In the genomic region with DNA sequence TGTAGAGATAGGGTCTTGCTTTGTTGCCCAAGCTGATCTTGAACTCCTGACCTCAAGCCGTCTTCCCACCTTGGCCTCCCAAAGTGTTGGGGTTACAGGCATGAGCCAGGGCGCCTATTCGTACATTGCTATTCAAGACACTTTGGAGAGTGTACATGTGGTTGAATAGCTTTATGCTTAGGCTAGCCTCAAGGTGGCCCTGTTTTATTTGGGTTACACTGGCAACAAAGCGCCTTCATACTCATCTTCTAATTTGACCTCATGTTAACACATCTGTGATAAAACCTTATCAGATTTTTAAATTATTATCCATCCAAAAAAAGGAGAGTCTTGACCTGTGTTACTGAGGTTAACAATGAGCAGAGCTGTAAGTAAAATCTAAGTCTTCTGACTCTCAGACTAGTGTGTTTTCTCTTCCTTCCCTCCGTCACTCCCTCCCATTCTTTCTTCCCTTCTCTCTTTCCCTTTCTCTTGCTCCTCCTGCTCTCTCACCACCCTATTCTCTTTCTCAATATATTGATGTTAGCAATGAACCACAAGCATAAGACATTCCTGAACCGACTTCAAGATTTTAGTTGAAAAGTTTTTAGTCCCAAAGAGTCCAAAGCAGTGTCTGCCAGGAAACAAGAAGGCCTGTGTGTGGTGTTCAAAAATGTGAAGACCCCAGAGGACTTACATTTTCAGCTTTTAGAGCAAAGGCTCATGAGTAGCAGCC, we compare ENCODE assay signal across 20 cellular contexts.
A peak's percentile ranks its signal among the peaks of the same experiment; 100 is the strongest.
DNase-seq lines count a peak whose midpoint lies in the region; ATAC-seq and TF ChIP-seq lines count a peak whose summit lies in the region.
"Had no signal": no experiment of that assay in that cellular context is flagged by ENCODE, and none has a peak within 500 bp of the region (broad histone marks: within the 10 kb centered on the region; RNA-seq: fewer than 3 reads in every experiment).

No MANE protein-coding gene starts in this region.

- H3K4me1 Mint-ChIP-seq in Caco-2 (ENCODE audit: low read depth, unreplicated experiment): no peaks in the 10 kb centered on the region

- intact Hi-C loops in HCT116 (cut with micrococcal nuclease): no loop called here
- intact Hi-C loops in dorsolateral prefrontal cortex (cut with DNase I): no loop called here
- intact Hi-C loops in right cardiac atrium (cut with DNase I): no loop called here
- intact Hi-C loops in Caco-2 (cut with micrococcal nuclease; ENCODE audit: unreplicated experiment): no loop called here

- peaks cover 19% of the 10 kb centered on the region for H3K9me3 Mint-ChIP-seq in Caco-2 (ENCODE audit: unreplicated experiment)

- no peak for TF ChIP-seq POLR2A in HCT116 (IDR thresholded peaks at IDR 0.05; ENCODE audit: borderline replicate concordance, extremely low read depth, insufficient read depth, insufficient read length)

- no peaks in the 10 kb centered on the region for H4K20me1 ChIP-seq in HCT116 (ENCODE audit: insufficient read depth)

- TF ChIP-seq CTCF in HCT116 (IDR thresholded peaks at IDR 0.05 in 2 of 3, conservative IDR thresholded peaks at IDR 0.05 in 1 of 3; ENCODE audit: borderline replicate concordance in 1 of 3, insufficient read depth in 1 of 3, low read depth in 2 of 3, low read length in 2 of 3) (no peak), dorsolateral prefrontal cortex (IDR thresholded peaks at IDR 0.05 in 54 of 56, conservative IDR thresholded peaks at IDR 0.05 in 2 of 56; ENCODE audit: low read depth in 1 of 56, partially characterized antibody in 56 of 56) (no peak), Caco-2 (IDR thresholded peaks at IDR 0.05; ENCODE audit: insufficient read depth in 1 of 2, low read depth in 1 of 2, low read length in 1 of 2, severe bottlenecking in 1 of 2, unreplicated experiment in 1 of 2) (no peak)

- no peak overlapping the region for H2AFZ ChIP-seq in HCT116 (ENCODE audit: low read depth, low read length, poor library complexity, severe bottlenecking)

- H3K27ac Mint-ChIP-seq in Caco-2 (ENCODE audit: unreplicated experiment): no peak overlapping the region
- H3K27ac Mint-ChIP-seq: T-helper 1 cell treated with Interleukin-12 subunit alpha and Interleukin-12 subunit beta and Interleukin-4 antibody, amounts not matched to agents 30 μg/mL and 1 μg/mL, for 36 hours had no signal

- H3K4me1 ChIP-seq in HCT116 (ENCODE audit: control insufficient read depth in 1 of 2, insufficient read depth in 2 of 2, low read length in 2 of 2) (no peaks in the 10 kb centered on the region), right cardiac atrium (ENCODE audit: control insufficient read depth, insufficient read depth, low read length) (no peaks in the 10 kb centered on the region), Caco-2 (no peaks in the 10 kb centered on the region)
- H3K4me1 ChIP-seq: psoas muscle had no signal

- 72% methylated on average over 6 of the region's 6 CpGs for WGBS in right cardiac atrium

- TF ChIP-seq RAD21 in HCT116 (IDR thresholded peaks at IDR 0.05; ENCODE audit: low read depth): 0 out of 2 replicates have a peak, but pooled peaks have one; percentile 7

- H3K4me3 ChIP-seq in HCT116 (replicated peaks in 1 of 2; ENCODE audit: low read depth in 1 of 2, low read length in 2 of 2): no peak overlapping the region
- peak overlapping the region in 39 of 59 donors; percentile 1 to 55 (median 36) for H3K4me3 ChIP-seq in dorsolateral prefrontal cortex
- H3K4me3 ChIP-seq in right cardiac atrium (ENCODE audit: low read length): no peak overlapping the region
- no peak overlapping the region for H3K4me3 ChIP-seq in Caco-2 (ENCODE audit: low read depth, low read length)
- H3K4me3 ChIP-seq: psoas muscle had no signal

- no peak overlapping the region for H3K4me3 Mint-ChIP-seq in Caco-2 (ENCODE audit: unreplicated experiment)
- H3K4me3 Mint-ChIP-seq: nephron; T-helper 1 cell treated with Interleukin-12 subunit alpha and Interleukin-12 subunit beta and Interleukin-4 antibody, amounts not matched to agents 30 μg/mL and 1 μg/mL, for 36 hours had no signal

- H3K9ac ChIP-seq in HCT116 (ENCODE audit: low read length): no peak overlapping the region

- RAD21 ChIA-PET in HCT116 (lab: Charles Lee; ENCODE audit: low non-redundant PET in 1 of 2, low total read pairs in 2 of 2, uncharacterized antibody in 2 of 2, unreplicated experiment in 2 of 2): no interaction called here

- H3K36me3 ChIP-seq in HCT116 (ENCODE audit: control insufficient read depth in 1 of 2, insufficient read depth in 2 of 2, low read length in 2 of 2): no peaks in the 10 kb centered on the region
- no peaks in the 10 kb centered on the region for H3K36me3 ChIP-seq in Caco-2 (ENCODE audit: control insufficient read depth, insufficient read depth, low read length)

- ATAC-seq in HCT116 (no peak), right cardiac atrium (peak; percentile 13 to 68), HG02759 (IDR thresholded peaks at IDR 0.05; ENCODE audit: unreplicated experiment) (no peak)
- no peak for ATAC-seq in stimulated activated naive CD8-positive, alpha-beta T cell treated with anti-CD3 and anti-CD28 coated beads, Interleukin-15, Interleukin-2, amounts not matched to agents 100 U/mL and 50 U/mL, for 24 hours
- ATAC-seq: activated CD4-positive, CD25-positive, alpha-beta regulatory T cell treated with anti-CD3 and anti-CD28 coated beads, Interleukin-2, amount 50 U/mL, for 24 hours; HepG2 had no signal

- BruUV-seq in HCT116 (replicated peaks; lab: Mats Ljungman, UMichigan) (no TSS peak), Caco-2 (replicated peaks; lab: Mats Ljungman, UMichigan) (no TSS peak)

- H3K9me3 ChIP-seq in HCT116 (ENCODE audit: control insufficient read depth in 1 of 2, insufficient read depth in 1 of 2, low read depth in 1 of 2, low read length in 2 of 2) (no peaks in the 10 kb centered on the region), right cardiac atrium (ENCODE audit: control insufficient read depth, low read length) (peaks cover 6% of the 10 kb centered on the region), Caco-2 (no peaks in the 10 kb centered on the region)

- no peak overlapping the region for H3K4me2 ChIP-seq in HCT116 (ENCODE audit: low read length)

- no peaks in the 10 kb centered on the region for H3K79me2 ChIP-seq in HCT116 (ENCODE audit: insufficient read depth, low read length)

- no peaks in the 10 kb centered on the region for H3K36me3 Mint-ChIP-seq in Caco-2 (ENCODE audit: insufficient read depth, unreplicated experiment)

- no peak for DNase-seq in HCT116 (ENCODE audit: low read depth, low spot score)
- DNase-seq in dorsolateral prefrontal cortex: no peak
- DNase-seq in right cardiac atrium: no peak
- peak; percentile 30 for DNase-seq in stromal cell of bone marrow (ENCODE audit: low read depth)
- DNase-seq in stimulated activated naive CD8-positive, alpha-beta T cell treated with anti-CD3 and anti-CD28 coated beads, Interleukin-15, Interleukin-2, amounts not matched to agents 100 U/mL and 50 U/mL, for 24 hours: no peak
- no peak for DNase-seq in Caco-2
- DNase-seq in SIG-M5 treated with dmso at 0.1 percent for 504 hours (lab: John Stamatoyannopoulos, UW; ENCODE audit: unreplicated experiment): no peak
- DNase-seq: central memory CD4-positive, alpha-beta T cell; effector memory CD4-positive, alpha-beta T cell; foreskin melanocyte; NCI-H187 treated with DMSO at 0.1 percent for 48 hours; SHP77; stimulated activated CD4-positive, alpha-beta T cell treated with anti-CD3 and anti-CD28 coated beads, Interleukin-12 subunit alpha, Interleukin-12 subunit beta, amount 100 ng/mL, for 4 hours; stimulated activated naive CD4-positive, alpha-beta T cell treated with Interleukin-2 at 50 U/mL for 16 hours had no signal

- POLR2A ChIA-PET in HCT116 (lab: Charles Lee): no interaction called here
- POLR2A ChIA-PET in Caco-2 (lab: Charles Lee): no interaction called here

- H3K27ac ChIP-seq in HCT116 (ENCODE audit: low read depth, low read length) (no peak overlapping the region), dorsolateral prefrontal cortex (peak overlapping the region in 1 of 59 donors; percentile 8), right cardiac atrium (ENCODE audit: low read length) (no peak overlapping the region)
- H3K27ac ChIP-seq: psoas muscle had no signal

- H3K27me3 ChIP-seq in HCT116 (ENCODE audit: insufficient read depth, low read length): peaks cover 5% of the 10 kb centered on the region; the same call in 1 of the 2 replicates
- no peaks in the 10 kb centered on the region for H3K27me3 ChIP-seq in dorsolateral prefrontal cortex
- no peaks in the 10 kb centered on the region for H3K27me3 ChIP-seq in right cardiac atrium (ENCODE audit: control insufficient read depth, insufficient read depth)
- H3K27me3 ChIP-seq in Caco-2 (replicated peaks; ENCODE audit: control insufficient read depth, insufficient read depth, low read length): no peaks in the 10 kb centered on the region

- H3K9me2 ChIP-seq in HCT116 (ENCODE audit: insufficient read depth): no peaks in the 10 kb centered on the region

- CTCF ChIA-PET in HCT116 (lab: Charles Lee): interaction anchor here (0.6 kb wide), 1 partner anchor 1641 kb away, joined by 3 read pairs; no protein-coding TSS in a partner anchor
- CTCF ChIA-PET in Caco-2 (lab: Charles Lee): no interaction called here

- peaks cover 3% of the 10 kb centered on the region for H3K27me3 Mint-ChIP-seq in Caco-2 (ENCODE audit: insufficient read depth, unreplicated experiment)

TF ChIP-seq in HCT116, 20 proteins besides CTCF, POLR2A, EP300 and RAD21:
- TF ChIP-seq SIN3A (IDR thresholded peaks at IDR 0.05; ENCODE audit: low read depth) (no peak), ZNF274 (IDR thresholded peaks at IDR 0.05; ENCODE audit: low read depth, low read length) (no peak)

Comparison
In these comparisons a context has a peak if more than half of its experiments do, and no peak if none do; other contexts are left out.
1. ATAC-seq: peak in right cardiac atrium (2 of 2); none in HCT116 (single experiment), HG02759 (single experiment) and stimulated activated naive CD8-positive, alpha-beta T cell treated with anti-CD3 and anti-CD28 coated beads, Interleukin-15, Interleukin-2, amounts not matched to agents 100 U/mL and 50 U/mL, for 24 hours (single experiment).
2. H3K4me3 ChIP-seq: peak in dorsolateral prefrontal cortex (39 of 59); none in HCT116 (0 of 2), right cardiac atrium (single experiment) and Caco-2 (single experiment).